In genomic region chr10:110777661-110778060, GRCh38 we compare ENCODE assay signal across 24 cellular contexts.
"Had no signal": no experiment of that assay in that cellular context is flagged by ENCODE, and none has a peak within 500 bp of the region (broad histone marks: within the 10 kb centered on the region; RNA-seq: fewer than 3 reads in every experiment).

No MANE protein-coding gene starts in this region.

- H3K27ac Mint-ChIP-seq: activated CD8-positive, alpha-beta memory T cell treated with anti-CD3 and anti-CD28 coated beads, Interleukin-2, amount 10 ng/mL, durations not matched to agents 7 days and 5 days; activated naive CD4-positive, alpha-beta T cell treated with anti-CD3 and anti-CD28 coated beads, Interleukin-2, amount 50 U/mL, for 24 hours; activated naive CD8-positive, alpha-beta T cell treated with anti-CD3 and anti-CD28 coated beads, Interleukin-2, amount 50 U/mL, for 24 hours; activated T-cell treated with anti-CD3 and anti-CD28 coated beads, Interleukin-2, amount 50 U/mL, for 24 hours; activated T-helper 1 cell treated with anti-CD3 and anti-CD28 coated beads, Interleukin-12 subunit alpha, Interleukin-12 subunit beta, Interleukin-2, Interleukin-4 antibody, amounts not matched to agents 30 ng/mL and 10 ng/mL and 1 ng/mL, durations not matched to agents 14 hours and 24 hours and 36 hours; brain; T-helper 1 cell treated with Interleukin-12 subunit alpha and Interleukin-12 subunit beta and Interleukin-4 antibody, amounts not matched to agents 30 μg/mL and 1 μg/mL, for 36 hours; WTC11 had no signal

- H3K9me3 ChIP-seq: MG63, Peyer's patch had no signal

- H3K36me3 Mint-ChIP-seq: activated CD8-positive, alpha-beta memory T cell treated with anti-CD3 and anti-CD28 coated beads, Interleukin-2, amount 10 ng/mL, durations not matched to agents 7 days and 5 days; activated naive CD4-positive, alpha-beta T cell treated with anti-CD3 and anti-CD28 coated beads, Interleukin-2, amount 50 U/mL, for 24 hours; brain; WTC11 had no signal

- H3K9me3 Mint-ChIP-seq: activated naive CD4-positive, alpha-beta T cell treated with anti-CD3 and anti-CD28 coated beads, Interleukin-2, amount 50 U/mL, for 24 hours; activated naive CD8-positive, alpha-beta T cell treated with anti-CD3 and anti-CD28 coated beads, Interleukin-2, amount 50 U/mL, for 24 hours; activated T-cell treated with anti-CD3 and anti-CD28 coated beads, Interleukin-2, amount 50 U/mL, for 24 hours; brain; WTC11 had no signal

- ATAC-seq: activated CD8-positive, alpha-beta memory T cell treated with anti-CD3 and anti-CD28 coated beads, Interleukin-2, amount 10 ng/mL, durations not matched to agents 7 days and 5 days; activated naive CD8-positive, alpha-beta T cell treated with anti-CD3 and anti-CD28 coated beads, Interleukin-2, amount 50 U/mL, for 24 hours; WTC11 had no signal

- H3K27me3 ChIP-seq: MG63, Peyer's patch had no signal

- H3K4me3 Mint-ChIP-seq: activated CD8-positive, alpha-beta memory T cell treated with anti-CD3 and anti-CD28 coated beads, Interleukin-2, amount 10 ng/mL, durations not matched to agents 7 days and 5 days; activated naive CD4-positive, alpha-beta T cell treated with anti-CD3 and anti-CD28 coated beads, Interleukin-2, amount 50 U/mL, for 24 hours; activated naive CD8-positive, alpha-beta T cell treated with anti-CD3 and anti-CD28 coated beads, Interleukin-2, amount 50 U/mL, for 24 hours; activated T-cell treated with anti-CD3 and anti-CD28 coated beads, Interleukin-2, amount 50 U/mL, for 24 hours; activated T-helper 1 cell treated with anti-CD3 and anti-CD28 coated beads, Interleukin-12 subunit alpha, Interleukin-12 subunit beta, Interleukin-2, Interleukin-4 antibody, amounts not matched to agents 30 ng/mL and 10 ng/mL and 1 ng/mL, durations not matched to agents 14 hours and 24 hours and 36 hours; brain; T-helper 1 cell treated with Interleukin-12 subunit alpha and Interleukin-12 subunit beta and Interleukin-4 antibody, amounts not matched to agents 30 μg/mL and 1 μg/mL, for 36 hours; WTC11 had no signal

- H3K4me1 Mint-ChIP-seq: WTC11 had no signal

- H3K4me3 ChIP-seq: MG63, Peyer's patch had no signal

- DNase-seq: activated CD4-positive, alpha-beta T cell treated with anti-CD3 and anti-CD28 coated beads for 48 hours; activated CD4-positive, alpha-beta T cell treated with anti-CD3 and anti-CD28 coated beads, Interleukin-2, amount 50 U/mL, for 48 hours; activated CD4-positive, CD25-positive, alpha-beta regulatory T cell treated with anti-CD3 and anti-CD28 coated beads, Interleukin-2, amount 50 U/mL, for 72 hours; activated CD8-positive, alpha-beta memory T cell treated with anti-CD3 and anti-CD28 coated beads, Interleukin-2, amount 10 ng/mL, durations not matched to agents 7 days and 5 days; activated effector memory CD4-positive, alpha-beta T cell treated with Interleukin-2 at 50 U/mL for 16 hours; activated naive CD4-positive, alpha-beta T cell; activated naive CD8-positive, alpha-beta T cell treated with anti-CD3 and anti-CD28 coated beads, Interleukin-2, amount 50 U/mL, for 24 hours; activated T-cell treated with anti-CD3 and anti-CD28 coated beads, Interleukin-2, amount 50 U/mL, for 24 hours; amniotic stem cell; MG63; MV-4-11; NCI-H1092 treated with DMSO at 0.1 percent for 48 hours; NCI-H1417 treated with DMSO at 0.1 percent for 48 hours; NCI-H1694; NCI-H2029; NCI-H524; Peyer's patch; SHP77 treated with DMSO at 0.1 percent for 48 hours had no signal

- H3K27me3 Mint-ChIP-seq: activated CD8-positive, alpha-beta memory T cell treated with anti-CD3 and anti-CD28 coated beads, Interleukin-2, amount 10 ng/mL, durations not matched to agents 7 days and 5 days; activated naive CD4-positive, alpha-beta T cell treated with anti-CD3 and anti-CD28 coated beads, Interleukin-2, amount 50 U/mL, for 24 hours; activated naive CD8-positive, alpha-beta T cell treated with anti-CD3 and anti-CD28 coated beads, Interleukin-2, amount 50 U/mL, for 24 hours; activated T-cell treated with anti-CD3 and anti-CD28 coated beads, Interleukin-2, amount 50 U/mL, for 24 hours; brain had no signal

- H3K27ac ChIP-seq: Peyer's patch, RWPE1 had no signal

- H3K36me3 ChIP-seq: MG63, Peyer's patch had no signal
